13 cellular contexts compared by ENCODE assay signal in the genomic region with DNA sequence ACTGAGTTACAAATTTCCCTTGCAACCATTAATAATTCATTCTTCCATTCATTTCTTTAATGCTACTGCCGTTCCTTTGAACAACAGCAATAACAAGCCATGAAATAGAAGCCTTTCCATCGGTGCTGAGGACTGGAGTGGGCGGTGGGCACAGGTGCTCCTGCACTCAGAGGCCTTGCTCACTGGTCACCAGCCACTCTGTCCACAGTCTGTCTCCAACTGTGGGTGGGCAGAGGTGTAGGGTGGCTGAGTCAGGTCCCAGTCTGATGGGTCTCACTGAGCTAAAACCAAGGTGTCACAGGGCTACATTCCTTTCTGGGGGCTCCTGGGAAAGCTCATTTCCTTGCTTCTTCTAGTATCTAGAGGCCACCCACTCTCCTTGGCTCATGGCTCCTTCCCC. TPM values are rescaled to one million over a fixed set of nuclear protein-coding genes. Genes with fewer than 3 reads are reported as not detected.
DNase-seq lines count a peak whose midpoint lies in the region; ATAC-seq, FAIRE-seq and TF ChIP-seq lines count a peak whose summit lies in the region.
"Had no signal": no experiment of that assay in that cellular context is flagged by ENCODE, and none has a peak within 500 bp of the region (broad histone marks: within the 10 kb centered on the region; RNA-seq: fewer than 3 reads in every experiment).

No MANE protein-coding gene starts in this region.

- TF ChIP-seq POLR2A in upper lobe of left lung (IDR thresholded peaks at IDR 0.05) = no peak

- peak overlapping the region; percentile 84 for H3K4me2 ChIP-seq in BLaER1

- ATAC-seq in upper lobe of left lung (ENCODE audit: low FRiP score in 2 of 2) = peak; percentile 31 to 57
- no peak for ATAC-seq in HG02798 (IDR thresholded peaks at IDR 0.05; ENCODE audit: poor library complexity, unreplicated experiment)
- ATAC-seq: CD8-positive, alpha-beta T cell had no signal

- no peak overlapping the region for H3K4me3 ChIP-seq in BLaER1
- H3K4me3 ChIP-seq in H7 (ENCODE audit: insufficient read depth, low read depth, low read length) = no peak overlapping the region
- H3K4me3 ChIP-seq in coronary artery = no peak overlapping the region
- no peak overlapping the region for H3K4me3 ChIP-seq in upper lobe of left lung

- peaks cover 3% of the 10 kb centered on the region for H3K4me1 Mint-ChIP-seq in endothelial cell (ENCODE audit: unreplicated experiment)
- H3K4me1 Mint-ChIP-seq: H9 had no signal

- no peak overlapping the region for H3K9ac ChIP-seq in BLaER1

- H3K27ac Mint-ChIP-seq in endothelial cell (ENCODE audit: unreplicated experiment) = no peak overlapping the region
- H3K27ac Mint-ChIP-seq: CD8-positive, alpha-beta T cell; H9 had no signal

- no peak for FAIRE-seq in frontal cortex (lab: Jason Lieb, UNC)
- FAIRE-seq: A204.1 had no signal

- no peak overlapping the region for H3K27ac ChIP-seq in BLaER1
- no peak overlapping the region for H3K27ac ChIP-seq in coronary artery
- H3K27ac ChIP-seq in upper lobe of left lung = no peak overlapping the region

- 90 to 93% methylated on average over 3 of the region's 3 CpGs for WGBS in upper lobe of left lung, 2 donors

- no peaks in the 10 kb centered on the region for H3K36me3 ChIP-seq in BLaER1
- no peaks in the 10 kb centered on the region for H3K36me3 ChIP-seq in H7 (replicated peaks; ENCODE audit: control insufficient read depth, insufficient read depth, low read length)
- H3K36me3 ChIP-seq in upper lobe of left lung = no peaks in the 10 kb centered on the region

- no peaks in the 10 kb centered on the region for H3K36me3 Mint-ChIP-seq in endothelial cell (ENCODE audit: low read depth, unreplicated experiment)
- H3K36me3 Mint-ChIP-seq: CD8-positive, alpha-beta T cell had no signal

- DNase-seq in H7 = peak; percentile 1
- DNase-seq in coronary artery (ENCODE audit: low spot score) = peak; percentile 35
- no peak for DNase-seq in upper lobe of left lung
- no peak for DNase-seq in frontal cortex (ENCODE audit: low spot score in 2 of 2)
- no peak for DNase-seq in endothelial cell (ENCODE audit: low spot score)
- DNase-seq: AML-193; CD8-positive, alpha-beta T cell; GF-D8; GOT3 had no signal

- TF ChIP-seq CTCF in coronary artery (IDR thresholded peaks at IDR 0.05) (no peak), upper lobe of left lung (IDR thresholded peaks at IDR 0.05) (no peak), endothelial cell (IDR thresholded peaks at IDR 0.05; ENCODE audit: unreplicated experiment) (no peak)

- H3K27me3 ChIP-seq in BLaER1 (no peaks in the 10 kb centered on the region), H7 (ENCODE audit: control insufficient read depth, insufficient read depth, low read length) (no peaks in the 10 kb centered on the region), upper lobe of left lung (no peaks in the 10 kb centered on the region)

- H3K9me3 Mint-ChIP-seq in endothelial cell (ENCODE audit: unreplicated experiment) = peaks cover 4% of the 10 kb centered on the region

- H3K4me3 Mint-ChIP-seq in endothelial cell (ENCODE audit: unreplicated experiment) = no peak overlapping the region
- H3K4me3 Mint-ChIP-seq: CD8-positive, alpha-beta T cell; H9 had no signal

- H3K27me3 Mint-ChIP-seq in endothelial cell (ENCODE audit: unreplicated experiment) = peaks cover 3% of the 10 kb centered on the region

- H3K9me3 ChIP-seq in BLaER1 (peaks cover 27% of the 10 kb centered on the region), upper lobe of left lung (no peaks in the 10 kb centered on the region)

- no peak for TF ChIP-seq EP300 in upper lobe of left lung (IDR thresholded peaks at IDR 0.05)

- no peaks in the 10 kb centered on the region for H4K20me1 ChIP-seq in BLaER1

- H3K4me1 ChIP-seq in BLaER1 (peaks cover 53% of the 10 kb centered on the region), upper lobe of left lung (no peaks in the 10 kb centered on the region)

RNA-seq across cellular contexts. Expression of gene FAM3D, which starts 6.3 kb away (rescaled TPM):
- not detected in 2 replicates for total RNA-seq in H7 (2014; rRNA removed; shearing (Covaris generic))
- 1 to 10 TPM; 1.0 to 7.7 (median 1.5) TPM for total RNA-seq in upper lobe of left lung
- total RNA-seq in frontal cortex = not detected
- not detected for total RNA-seq in endothelial cell (ENCODE audit: unreplicated experiment)
- total RNA-seq: CD8-positive, alpha-beta T cell; H9 had no signal

Comparison
In these comparisons a context has a peak if more than half of its experiments do, and no peak if none do; other contexts are left out.
1. DNase-seq: peak in H7 (single experiment) and coronary artery (single experiment); none in upper lobe of left lung (0 of 2), frontal cortex (0 of 2) and endothelial cell (single experiment).